8 cellular contexts compared by ENCODE assay signal in the genomic region with DNA sequence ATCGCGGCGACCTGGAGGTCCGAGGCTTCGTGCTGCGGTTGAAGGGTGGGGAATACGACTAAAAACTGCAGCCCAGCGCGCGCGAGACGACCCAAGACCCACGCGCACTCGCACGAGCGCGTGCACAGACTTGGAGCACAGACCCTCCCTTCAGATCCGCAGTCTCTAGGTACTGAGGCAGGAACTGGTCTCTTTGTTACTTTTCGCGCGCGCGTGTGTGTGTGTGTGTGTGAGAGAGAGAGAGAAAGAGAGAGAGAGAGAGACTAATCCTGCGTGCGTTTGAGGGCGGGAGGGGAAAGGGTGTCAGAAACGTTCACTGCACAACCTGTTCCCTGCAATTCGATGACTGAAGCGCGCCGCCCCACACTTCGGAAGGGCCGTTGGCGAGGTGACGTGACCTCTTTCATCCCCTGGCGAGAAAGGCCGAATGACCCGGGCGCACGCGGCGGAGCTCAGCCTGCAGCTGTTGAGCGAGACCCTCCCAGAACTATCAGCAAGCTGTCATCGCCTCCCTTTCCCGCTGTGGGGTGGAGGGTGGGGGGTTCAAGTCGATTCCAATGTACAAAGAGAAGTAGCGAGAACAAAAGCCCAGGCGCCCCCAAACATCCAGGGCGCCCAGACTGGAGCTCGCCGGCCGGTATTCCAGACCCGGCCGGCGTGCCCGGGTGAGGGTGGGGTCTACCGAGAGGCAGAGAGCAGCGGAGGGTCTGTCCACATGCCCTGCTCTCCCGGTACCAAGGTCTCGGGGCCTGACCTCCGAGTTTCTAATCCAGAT. TPM values are rescaled to one million over a fixed set of nuclear protein-coding genes. Genes with fewer than 3 reads are reported as not detected.
A peak's percentile ranks its signal among the peaks of the same experiment; 100 is the strongest.
DNase-seq lines count a peak whose midpoint lies in the region; ATAC-seq, FAIRE-seq and TF ChIP-seq lines count a peak whose summit lies in the region.

No MANE protein-coding gene starts in this region.

- FAIRE-seq in endothelial cell of umbilical vein (lab: Jason Lieb, UNC), result no peak

- ATAC-seq in HG03520 (IDR thresholded peaks at IDR 0.05; ENCODE audit: unreplicated experiment) (no peak), GM21390 (IDR thresholded peaks at IDR 0.05; ENCODE audit: unreplicated experiment) (no peak)

- TF ChIP-seq POLR2A in endothelial cell of umbilical vein (IDR thresholded peaks at IDR 0.05; ENCODE audit: low read depth, low read length), result no peak
- TF ChIP-seq POLR2A in spleen (IDR thresholded peaks at IDR 0.05), result no peak

- H3K4me3 ChIP-seq in A673 (ENCODE audit: low read depth, low read length, poor library complexity, severe bottlenecking), result peak overlapping the region; percentile 85
- H3K4me3 ChIP-seq in HUES6 (ENCODE audit: low read depth, low read length), result peak overlapping the region; percentile 99
- no peak overlapping the region for H3K4me3 ChIP-seq in endothelial cell of umbilical vein (replicated peaks in 1 of 3; ENCODE audit: insufficient read depth in 1 of 3, low read depth in 1 of 3, low read length in 3 of 3)
- peak overlapping the region in 7 of 8 donors; percentile 12 to 64 (median 31) for H3K4me3 ChIP-seq in spleen

- no peaks in the 10 kb centered on the region for H4K20me1 ChIP-seq in endothelial cell of umbilical vein (replicated peaks; ENCODE audit: control insufficient read depth, extremely low read depth, insufficient read depth, low read length)

- intact Hi-C loops in A673 (cut with micrococcal nuclease; ENCODE audit: unreplicated experiment), result no loop called here
- intact Hi-C loops in endothelial cell of umbilical vein (cut with micrococcal nuclease), result loop anchor here (5.0 kb wide), 1 partner anchor 442 kb away; no protein-coding TSS in a partner anchor
- intact Hi-C loops in spleen (cut with DNase I; ENCODE audit: low total_unique reads), result no loop called here

- H3K79me2 ChIP-seq in endothelial cell of umbilical vein (ENCODE audit: control insufficient read depth, insufficient read depth, low read length), result no peaks in the 10 kb centered on the region

- TF ChIP-seq CTCF in A673 (conservative IDR thresholded peaks at IDR 0.05; ENCODE audit: low read depth, low read length), result no peak
- no peak for TF ChIP-seq CTCF in endothelial cell of umbilical vein (IDR thresholded peaks at IDR 0.05; ENCODE audit: extremely low read depth in 1 of 2, insufficient read depth in 1 of 2, low read depth in 1 of 2, low read length in 2 of 2)
- TF ChIP-seq CTCF in spleen (IDR thresholded peaks at IDR 0.05 in 8 of 11, conservative IDR thresholded peaks at IDR 0.05 in 3 of 11), result no peak

- TSS peak; percentile 25 for BruUV-seq in A673 (replicated peaks; lab: Mats Ljungman, UMichigan)
- BruUV-seq in endothelial cell of umbilical vein (replicated peaks; lab: Mats Ljungman, UMichigan), result no TSS peak

- H3K27ac ChIP-seq in A673 (ENCODE audit: low read depth, low read length, poor library complexity, severe bottlenecking), result no peak overlapping the region
- H3K27ac ChIP-seq in HUES6 (ENCODE audit: low read depth, low read length), result no peak overlapping the region
- H3K27ac ChIP-seq in endothelial cell of umbilical vein (ENCODE audit: insufficient read depth, low read depth, low read length), result no peak overlapping the region
- H3K27ac ChIP-seq in spleen, result no peak overlapping the region

- CTCF ChIA-PET in A673 (lab: Charles Lee) (interaction anchor here (0.6 to 1.1 kb wide), 2 partner anchors 22 to 703 kb away, joined by 5 to 11 read pairs; no protein-coding TSS in a partner anchor), endothelial cell of umbilical vein (lab: Charles Lee) (interaction anchor here (1.0 to 2.5 kb wide), 5 partner anchors 10 to 72 kb away, joined by 3 to 12 read pairs (median 4); a partner anchor contains a TSS)

- no peaks in the 10 kb centered on the region for H3K9me1 ChIP-seq in endothelial cell of umbilical vein (replicated peaks; ENCODE audit: control insufficient read depth, extremely low read depth, insufficient read depth, low read length)

- peak; percentile 74 for DNase-seq in A673 (ENCODE audit: low spot score)
- peak; percentile 27 for DNase-seq in T-helper 9 cell
- no peak for DNase-seq in endothelial cell of umbilical vein (ENCODE audit: low read depth, low spot score)
- no peak for DNase-seq in spleen
- DNase-seq in SIG-M5 (lab: John Stamatoyannopoulos, UW), result no peak

- H2AFZ ChIP-seq in endothelial cell of umbilical vein (ENCODE audit: low read depth, low read length), result no peak overlapping the region

- 2 to 3% (median 3%) methylated on average over 58 to 62 of the region's 62 CpGs for WGBS in spleen, 5 donors

- H3K27me3 ChIP-seq in A673 (replicated peaks; ENCODE audit: insufficient read depth, low read depth, low read length, poor library complexity) (peaks cover 8% of the 10 kb centered on the region), HUES6 (ENCODE audit: control insufficient read depth, insufficient read depth, low read length) (peaks cover 37% of the 10 kb centered on the region), endothelial cell of umbilical vein (ENCODE audit: control insufficient read depth in 2 of 2, insufficient read depth in 2 of 2, low read length in 2 of 2) (peaks cover 64 to 85% of the 10 kb centered on the region in 2 experiments), spleen (replicated peaks in 1 of 7) (peaks cover 20 to 87% (median 81%) of the 10 kb centered on the region in 7 donors)

- peaks cover 13% of the 10 kb centered on the region for H3K36me3 ChIP-seq in A673 (ENCODE audit: insufficient read depth, low read length, poor library complexity, severe bottlenecking)
- H3K36me3 ChIP-seq in HUES6 (ENCODE audit: control insufficient read depth, insufficient read depth, low read length), result peaks cover 19% of the 10 kb centered on the region
- H3K36me3 ChIP-seq in endothelial cell of umbilical vein (ENCODE audit: control insufficient read depth in 2 of 2, extremely low read depth in 1 of 2, insufficient read depth in 2 of 2, low read length in 2 of 2), result no peaks in the 10 kb centered on the region
- H3K36me3 ChIP-seq in spleen, result no peaks in the 10 kb centered on the region

- H3K4me2 ChIP-seq in endothelial cell of umbilical vein (ENCODE audit: insufficient read depth, low read length), result peak overlapping the region; percentile 21

- dilution Hi-C loops in endothelial cell of umbilical vein (cut with MboI; ENCODE audit: extremely low pct_ligation_motif_present, low sequenced_read_pairs), result no loop called here

- H3K4me1 ChIP-seq in A673 (ENCODE audit: insufficient read depth, low read length, poor library complexity, severe bottlenecking) (peaks cover 23% of the 10 kb centered on the region), HUES6 (ENCODE audit: control insufficient read depth, insufficient read depth, low read length) (peaks cover 35% of the 10 kb centered on the region), endothelial cell of umbilical vein (ENCODE audit: control insufficient read depth, extremely low read depth, insufficient read depth, low read length) (peaks cover 23% of the 10 kb centered on the region), spleen (peaks cover 41 to 62% (median 54%) of the 10 kb centered on the region in 6 donors)

- POLR2A ChIA-PET in A673 (lab: Charles Lee; ENCODE audit: low non-redundant PET), result no interaction called here
- POLR2A ChIA-PET in endothelial cell of umbilical vein (lab: Charles Lee), result no interaction called here

- peak overlapping the region; percentile 78 for H3K9ac ChIP-seq in HUES6 (ENCODE audit: low read length)
- no peak overlapping the region for H3K9ac ChIP-seq in endothelial cell of umbilical vein (replicated peaks; ENCODE audit: extremely low read depth, insufficient read depth, low read length)

- H3K9me3 ChIP-seq in A673 (ENCODE audit: low read depth, low read length, poor library complexity, severe bottlenecking) (no peaks in the 10 kb centered on the region), HUES6 (ENCODE audit: control insufficient read depth, insufficient read depth, low read depth, low read length) (no peaks in the 10 kb centered on the region), endothelial cell of umbilical vein (replicated peaks; ENCODE audit: control insufficient read depth, insufficient read depth, low read length) (no peaks in the 10 kb centered on the region), spleen (no peaks in the 10 kb centered on the region)

TF ChIP-seq in endothelial cell of umbilical vein, 7 proteins besides CTCF, POLR2A, EP300 and RAD21:
- TF ChIP-seq EZH2 (IDR thresholded peaks at IDR 0.05; ENCODE audit: borderline replicate concordance, low read depth, low read length, severe bottlenecking), result peak; percentile 95
- TF ChIP-seq, protein P1, sequence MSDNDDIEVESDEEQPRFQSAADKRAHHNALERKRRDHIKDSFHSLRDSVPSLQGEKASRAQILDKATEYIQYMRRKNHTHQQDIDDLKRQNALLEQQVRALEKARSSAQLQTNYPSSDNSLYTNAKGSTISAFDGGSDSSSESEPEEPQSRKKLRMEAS (IDR thresholded peaks at IDR 0.05; ENCODE audit: insufficient read depth, insufficient read length), result no peak
TF ChIP-seq in endothelial cell of umbilical vein: peak in this region for 1.

RNA-seq across cellular contexts. Expression of a gene that starts 1.5 kb away (rescaled TPM):
- 144 and 158 TPM in 2 replicates for total RNA-seq in A673 (2021)
- 3.6 and 8.3 TPM in 2 replicates for total RNA-seq in endothelial cell of umbilical vein
- 5.1 and 7.8 TPM in 2 replicates for polyA plus RNA-seq in endothelial cell of umbilical vein
- 3.2 and 4.7 TPM in 2 replicates for polyA plus RNA-seq in endothelial cell of umbilical vein (2011; cell fraction: cytosol; rRNA removed)
- 1.9 and 2.5 TPM in 2 replicates for polyA plus RNA-seq in endothelial cell of umbilical vein (2011; cell fraction: nucleus; rRNA removed)
- 5.0 and 7.8 TPM in 2 replicates for polyA plus RNA-seq in endothelial cell of umbilical vein (2012)
- polyA minus RNA-seq in endothelial cell of umbilical vein, result 3.4 and 3.8 TPM in 2 replicates
- polyA minus RNA-seq in endothelial cell of umbilical vein (2011; cell fraction: cytosol; rRNA and poly(A)+ RNA removed), result not detected
- polyA minus RNA-seq in endothelial cell of umbilical vein (2011; cell fraction: nucleus; rRNA and poly(A)+ RNA removed), result 0.67 and 1.1 TPM in 2 replicates
- 1 to 10 TPM in 2 of 7 donors, under 1 TPM in 4, not detected in 1; 0.39 to 1.6 (median 0.82) TPM for total RNA-seq in spleen
- 1 to 10 TPM; 1.0 to 2.2 (median 1.3) TPM for polyA plus RNA-seq in spleen

RNA-seq across cellular contexts. Expression of a gene that starts 29.8 kb away (rescaled TPM):
- total RNA-seq in A673 (2021) (34.4 and 40.8 TPM in 2 replicates), endothelial cell of umbilical vein (31.1 and 31.4 TPM in 2 replicates), spleen (10 to 100 TPM; 12.1 to 21.0 (median 17.3) TPM)
- polyA plus RNA-seq in endothelial cell of umbilical vein (46.0 and 72.2 TPM in 2 replicates), spleen (10 to 100 TPM; 39.0 to 41.6 (median 39.6) TPM)
- 31.6 and 37.9 TPM in 2 replicates for polyA plus RNA-seq in endothelial cell of umbilical vein (2011; cell fraction: cytosol; rRNA removed)
- 17.1 and 18.3 TPM in 2 replicates for polyA plus RNA-seq in endothelial cell of umbilical vein (2011; cell fraction: nucleus; rRNA removed)
- 26.1 and 26.2 TPM in 2 replicates for polyA plus RNA-seq in endothelial cell of umbilical vein (2012)
- 18.5 and 20.7 TPM in 2 replicates for polyA minus RNA-seq in endothelial cell of umbilical vein
- polyA minus RNA-seq in endothelial cell of umbilical vein (2011; cell fraction: cytosol; rRNA and poly(A)+ RNA removed), result 18.9 TPM
- polyA minus RNA-seq in endothelial cell of umbilical vein (2011; cell fraction: nucleus; rRNA and poly(A)+ RNA removed), result 11.0 and 11.1 TPM in 2 replicates

Comparison
In these comparisons a context has a peak if more than half of its experiments do, and no peak if none do; other contexts are left out.
1. DNase-seq: peak in A673 (single experiment) and T-helper 9 cell (single experiment); none in endothelial cell of umbilical vein (single experiment), spleen (single experiment) and SIG-M5 (single experiment).
2. H3K4me3 ChIP-seq: peak in A673 (single experiment), HUES6 (single experiment) and spleen (7 of 8); none in endothelial cell of umbilical vein (0 of 3).
3. RNA of a gene that starts 1.5 kb away (total RNA-seq): 144 to 158 TPM in A673; 3.6 to 8.3 TPM in endothelial cell of umbilical vein and 0.39 to 1.6 TPM in spleen; every median in the first group is over 10 times any median in the second.